ENCODE assay signal across 27 cellular contexts in genomic region chr3:177552051-177552450, GRCh38.
A peak's percentile ranks its signal among the peaks of the same experiment; 100 is the strongest.
DNase-seq lines count a peak whose midpoint lies in the region; ATAC-seq, FAIRE-seq and TF ChIP-seq lines count a peak whose summit lies in the region.
"Had no signal": no experiment of that assay in that cellular context is flagged by ENCODE, and none has a peak within 500 bp of the region (broad histone marks: within the 10 kb centered on the region; RNA-seq: fewer than 3 reads in every experiment).

No MANE protein-coding gene starts in this region.

- H2BK5ac ChIP-seq in neuronal stem cell (ENCODE audit: low read length) = no peak overlapping the region

- H4K91ac ChIP-seq in neuronal stem cell (ENCODE audit: low read depth, low read length, poor library complexity) = no peak overlapping the region

- FAIRE-seq in D721Med (lab: Jason Lieb, UNC) = no peak
- FAIRE-seq: astrocyte, GM12892 had no signal

- no peak overlapping the region for H2BK120ac ChIP-seq in neuronal stem cell (ENCODE audit: low read depth, low read length)

- TF ChIP-seq CTCF in C4-2B (conservative IDR thresholded peaks at IDR 0.05) (0 out of 2 replicates have a peak, but pooled peaks have one; percentile 0), D721Med (IDR thresholded peaks at IDR 0.05; ENCODE audit: insufficient read depth, missing control alignments) (no peak), Panc1 (IDR thresholded peaks at IDR 0.05) (no peak)

- no peak overlapping the region for H3K23ac ChIP-seq in neuronal stem cell (ENCODE audit: low read depth, low read length, poor library complexity)

- DNase-seq in D721Med (ENCODE audit: insufficient read length, low spot score) = peak; percentile 29
- DNase-seq in Panc1 (ENCODE audit: low read depth, low spot score) = no peak
- no peak for DNase-seq in neuronal stem cell (ENCODE audit: low spot score)
- no peak for DNase-seq in islet precursor cell
- DNase-seq in AML-193 (lab: John Stamatoyannopoulos, UW) = no peak
- DNase-seq: activated CD4-positive, alpha-beta T cell treated with anti-CD3 and anti-CD28 coated beads, Interleukin-2, amount 10 ng/mL, durations not matched to agents 24 days and 14 days; activated effector memory CD4-positive, alpha-beta T cell treated with Interleukin-2 at 50 U/mL for 16 hours; central memory CD4-positive, alpha-beta T cell; endodermal cell; foreskin fibroblast; H9; head of caudate nucleus; KG1; MG63; NCI-H1930; NCI-H226; sigmoid colon; stimulated activated CD4-positive, alpha-beta T cell treated with anti-CD3 and anti-CD28 coated beads, Interleukin-12 subunit alpha, Interleukin-12 subunit beta, amount 100 ng/mL, for 4 hours; stimulated activated CD4-positive, alpha-beta T cell treated with anti-CD3 and anti-CD28 coated beads, Interleukin-4, amount 100 ng/mL, for 1 hour; transverse colon had no signal

- H3K4me2 ChIP-seq in neuronal stem cell (ENCODE audit: insufficient read depth, low read length, poor library complexity, severe bottlenecking) = no peak overlapping the region

- no peaks in the 10 kb centered on the region for H3K9me3 ChIP-seq in Panc1 (ENCODE audit: control insufficient read depth, insufficient read depth, low read depth, low read length)
- no peaks in the 10 kb centered on the region for H3K9me3 ChIP-seq in neuronal stem cell (replicated peaks in 1 of 2; ENCODE audit: control insufficient read depth in 2 of 2, insufficient read depth in 1 of 2, low read depth in 1 of 2, low read length in 2 of 2)
- H3K9me3 ChIP-seq: MG63, prostate gland, sigmoid colon, transverse colon had no signal

- intact Hi-C loops in Panc1 (cut with micrococcal nuclease; ENCODE audit: unreplicated experiment) = no loop called here

- no peak overlapping the region for H3K9ac ChIP-seq in neuronal stem cell (ENCODE audit: low read depth, low read length, poor library complexity)

- no peaks in the 10 kb centered on the region for H3K36me3 ChIP-seq in Panc1 (ENCODE audit: control insufficient read depth, insufficient read depth, low read length)
- H3K36me3 ChIP-seq in neuronal stem cell (replicated peaks in 1 of 2; ENCODE audit: control insufficient read depth in 2 of 2, insufficient read depth in 2 of 2, low read length in 2 of 2) = no peaks in the 10 kb centered on the region
- H3K36me3 ChIP-seq: MG63, prostate gland, sigmoid colon, transverse colon had no signal

- H3K27me3 ChIP-seq in Panc1 (ENCODE audit: control insufficient read depth, insufficient read depth, low read length) = no peaks in the 10 kb centered on the region
- H3K27me3 ChIP-seq in neuronal stem cell (ENCODE audit: control insufficient read depth in 3 of 3, insufficient read depth in 3 of 3, low read depth in 1 of 3, low read length in 3 of 3) = no peaks in the 10 kb centered on the region
- H3K27me3 ChIP-seq: MG63, sigmoid colon, transverse colon had no signal

- no peak overlapping the region for H2BK12ac ChIP-seq in neuronal stem cell (ENCODE audit: low read length)

- no peak overlapping the region for H2AK5ac ChIP-seq in neuronal stem cell (ENCODE audit: low read depth, low read length)

- H3K27ac ChIP-seq in C4-2B (no peak overlapping the region), Panc1 (ENCODE audit: low read length) (peak overlapping the region; percentile 26; the same call in 1 of the 2 replicates), neuronal stem cell (replicated peaks; ENCODE audit: low read length) (no peak overlapping the region)
- H3K27ac ChIP-seq: HL-60, prostate gland, sigmoid colon had no signal

- H2AFZ ChIP-seq in neuronal stem cell (ENCODE audit: low read length) = peak overlapping the region; percentile 11

- no TSS peak for BruUV-seq in Panc1 (replicated peaks; lab: Mats Ljungman, UMichigan)

- H3K79me1 ChIP-seq in neuronal stem cell (ENCODE audit: low read depth, low read length) = no peaks in the 10 kb centered on the region

- CTCF ChIA-PET in Panc1 (lab: Charles Lee) = no interaction called here

- H3K18ac ChIP-seq in neuronal stem cell (ENCODE audit: low read length) = no peak overlapping the region

- H3K4me1 ChIP-seq in Panc1 (ENCODE audit: control insufficient read depth, insufficient read depth, low read length) (no peaks in the 10 kb centered on the region), neuronal stem cell (ENCODE audit: control insufficient read depth in 2 of 2, insufficient read depth in 1 of 2, low read depth in 1 of 2, low read length in 2 of 2) (peaks cover 10 to 26% of the 10 kb centered on the region in 2 donors)
- H3K4me1 ChIP-seq: prostate gland had no signal

- H3K4me3 ChIP-seq in Panc1 (ENCODE audit: low read depth in 2 of 2, low read length in 2 of 2) (no peak overlapping the region), neuronal stem cell (ENCODE audit: low read length in 2 of 2) (no peak overlapping the region)
- H3K4me3 ChIP-seq: MG63, prostate gland, sigmoid colon, transverse colon had no signal

- H2BK15ac ChIP-seq in neuronal stem cell (ENCODE audit: low read length) = no peak overlapping the region

- in situ Hi-C loops in Panc1 (cut with HindIII; ENCODE audit: low pct_unique_long_range_greater_than_20kb, low sequenced_read_pairs) = no loop called here

- no peak overlapping the region for H3K4ac ChIP-seq in neuronal stem cell (ENCODE audit: low read length)

- WGBS in neuronal stem cell (ENCODE audit: extremely low coverage in 2 of 2, insufficient read length in 2 of 2, insufficient replicate concordance in 1 of 2), 2 donors = no CpG with 5 or more reads among the region's 1 CpG

- H3K14ac ChIP-seq in neuronal stem cell (ENCODE audit: low read length) = no peak overlapping the region

- POLR2A ChIA-PET in Panc1 (lab: Charles Lee) = no interaction called here

- ATAC-seq in Panc1 (no peak), GM19467 (IDR thresholded peaks at IDR 0.05; ENCODE audit: unreplicated experiment) (no peak)
- ATAC-seq: WTC11 had no signal

- no peak overlapping the region for H4K8ac ChIP-seq in neuronal stem cell (ENCODE audit: low read depth, low read length)
